1 cellular context compared by ENCODE assay signal in the genomic region with DNA sequence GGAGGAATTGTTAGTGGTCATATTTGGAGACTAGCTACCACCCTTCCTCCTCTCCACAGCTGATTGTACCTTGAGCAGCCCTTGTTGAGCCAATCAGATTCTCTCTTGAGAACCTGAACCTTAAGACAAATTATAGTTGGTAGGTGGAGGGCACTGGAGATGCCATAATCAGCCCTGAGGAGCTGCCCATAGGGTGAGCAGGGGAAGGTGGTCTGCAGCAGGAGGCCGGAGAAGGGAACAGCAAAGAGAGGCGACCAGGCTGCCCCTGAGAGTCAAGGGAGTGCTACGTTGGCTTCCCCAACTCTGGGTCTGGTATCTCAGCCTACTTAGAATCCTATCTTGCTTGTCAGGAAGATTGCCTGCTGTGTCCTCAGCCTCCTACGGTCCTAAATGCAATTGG.
TF ChIP-seq lines count a peak whose summit lies in the region.

No MANE protein-coding gene starts in this region.

TF ChIP-seq in K562, 482 proteins besides CTCF, POLR2A, EP300 and RAD21:
- TF ChIP-seq SREBF1 (IDR thresholded peaks at IDR 0.05; ENCODE audit: borderline replicate concordance, low read depth, low read length) (peak; percentile 75; the same call in 1 of the 2 replicates), NBN (IDR thresholded peaks at IDR 0.05; ENCODE audit: low read depth) (no peak), KDM1A (IDR thresholded peaks at IDR 0.05) (no peak), FOXA3 (CRISPR knock-in tag; conservative IDR thresholded peaks at IDR 0.05 in 1 of 2, IDR thresholded peaks at IDR 0.05 in 1 of 2) (no peak), ETV6 (IDR thresholded peaks at IDR 0.05; ENCODE audit: borderline replicate concordance in 1 of 2, low read depth in 2 of 2, low read length in 1 of 2) (peak in 1 of 2 experiments; percentile 57; a peak in 1 of 4 replicates), ETV6 (CRISPR knock-in tag; IDR thresholded peaks at IDR 0.05; ENCODE audit: borderline replicate concordance) (no peak), ARID2 (IDR thresholded peaks at IDR 0.05) (no peak)
